ENCODE assay signal across 30 cellular contexts in genomic region chr12:52425466-52425865, GRCh38. TPM values are rescaled to one million over a fixed set of nuclear protein-coding genes. Genes with fewer than 3 reads are reported as not detected.
"Had no signal": no experiment of that assay in that cellular context is flagged by ENCODE, and none has a peak within 500 bp of the region (broad histone marks: within the 10 kb centered on the region; RNA-seq: fewer than 3 reads in every experiment).

No MANE protein-coding gene starts in this region.

- DNase-seq: colonic mucosa; cortex of kidney; effector CD8-positive, alpha-beta T cell; effector memory CD8-positive, alpha-beta T cell; endodermal cell; erythroblast; esophagus squamous epithelium; foreskin fibroblast; foreskin melanocyte; gastrocnemius medialis; glutamatergic neuron; head of caudate nucleus; heart right ventricle; hippocampal formation; left cardiac atrium; left lung; left ventricle myocardium superior; lower lobe of right lung; mesenchymal stem cell; mucosa of descending colon had no signal

- H3K4me1 ChIP-seq: colonic mucosa, gastrocnemius medialis, left lung, lower lobe of right lung had no signal

- H3K27me3 ChIP-seq: colonic mucosa had no signal

- H3K27ac ChIP-seq: colonic mucosa, epithelial cell of prostate, esophagus squamous epithelium, gastrocnemius medialis, heart right ventricle, left lung, lower lobe of right lung had no signal

- H3K9me3 ChIP-seq: colonic mucosa, esophagus squamous epithelium, gastrocnemius medialis, heart right ventricle, left lung, lower lobe of right lung, mucosa of descending colon had no signal

- ATAC-seq: effector memory CD8-positive, alpha-beta T cell; esophagus mucosa; gastrocnemius medialis; heart right ventricle; left cardiac atrium; left lung; left ventricle myocardium superior; lower lobe of right lung; mucosa of descending colon had no signal

- H3K36me3 ChIP-seq: colonic mucosa, esophagus squamous epithelium, gastrocnemius medialis, heart right ventricle, left lung, lower lobe of right lung had no signal

- H3K4me3 ChIP-seq: colonic mucosa, esophagus squamous epithelium, gastrocnemius medialis, heart right ventricle, left lung, lower lobe of right lung, mucosa of descending colon had no signal

RNA-seq across cellular contexts. Expression of gene KRT75, which starts 8.7 kb away (rescaled TPM):
- total RNA-seq: chondrocyte, dermis microvascular lymphatic vessel endothelial cell, endodermal cell, gastrocnemius medialis, glomerular endothelial cell, heart right ventricle, kidney epithelial cell, left cardiac atrium, left lung, left ventricle myocardium superior, lower lobe of right lung, lung microvascular endothelial cell, mesenteric fat pad, mesothelial cell of epicardium, mucosa of descending colon had no signal
- polyA plus RNA-seq: heart right ventricle had no signal

RNA-seq across cellular contexts. Expression of gene KRT82, which starts 19.3 kb away (rescaled TPM):
- total RNA-seq: chondrocyte, colonic mucosa, dermis microvascular lymphatic vessel endothelial cell, endodermal cell, esophagus mucosa, esophagus squamous epithelium, gastrocnemius medialis, glomerular endothelial cell, heart right ventricle, kidney epithelial cell, left cardiac atrium, left lung, left ventricle myocardium superior, lower lobe of right lung, lung microvascular endothelial cell, mesenteric fat pad, mesothelial cell of epicardium, mucosa of descending colon had no signal
- polyA plus RNA-seq: heart right ventricle, keratinocyte had no signal

RNA-seq across cellular contexts. Expression of gene KRT6B, which starts 26.5 kb away (rescaled TPM):
- total RNA-seq: chondrocyte, dermis microvascular lymphatic vessel endothelial cell, endodermal cell, gastrocnemius medialis, glomerular endothelial cell, heart right ventricle, kidney epithelial cell, left cardiac atrium, left lung, left ventricle myocardium superior, lower lobe of right lung, lung microvascular endothelial cell, mesenteric fat pad, mesothelial cell of epicardium, mucosa of descending colon had no signal

RNA-seq across cellular contexts. Expression of gene KRT84, which starts 40.0 kb away (rescaled TPM):
- total RNA-seq: chondrocyte, colonic mucosa, dermis microvascular lymphatic vessel endothelial cell, endodermal cell, esophagus mucosa, gastrocnemius medialis, glomerular endothelial cell, heart right ventricle, kidney epithelial cell, left cardiac atrium, left lung, left ventricle myocardium superior, lower lobe of right lung, lung microvascular endothelial cell, mesenteric fat pad, mesothelial cell of epicardium, mucosa of descending colon had no signal
- polyA plus RNA-seq: heart right ventricle had no signal

RNA-seq across cellular contexts. Expression of gene KRT6C, which starts 48.1 kb away (rescaled TPM):
- total RNA-seq: chondrocyte, colonic mucosa, dermis microvascular lymphatic vessel endothelial cell, endodermal cell, gastrocnemius medialis, glomerular endothelial cell, heart right ventricle, kidney epithelial cell, left cardiac atrium, left lung, left ventricle myocardium superior, lower lobe of right lung, lung microvascular endothelial cell, mesenteric fat pad, mesothelial cell of epicardium had no signal
